ENCODE assay signal across 18 cellular contexts in the genomic region with DNA sequence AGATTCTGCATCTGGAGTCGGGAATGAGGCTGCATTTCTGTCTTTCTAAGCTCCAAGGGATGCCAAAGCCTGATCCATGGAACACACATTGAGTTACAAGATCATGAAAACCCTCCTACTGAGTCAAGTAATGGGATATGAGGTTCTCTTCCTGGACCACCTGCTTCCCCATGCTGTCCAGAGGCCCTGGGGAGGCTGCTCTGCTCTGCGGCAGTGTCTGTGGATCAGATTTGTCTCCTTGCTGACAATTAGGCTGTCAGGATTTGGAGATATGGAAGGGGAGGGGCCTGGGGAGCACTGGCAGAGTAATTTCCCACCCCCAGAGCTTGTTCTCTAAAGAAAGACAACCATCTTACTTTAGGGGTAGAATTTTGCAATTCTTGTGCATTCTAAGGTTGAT. TPM values are rescaled to one million over a fixed set of nuclear protein-coding genes. Genes with fewer than 3 reads are reported as not detected.
DNase-seq lines count a peak whose midpoint lies in the region; ATAC-seq and TF ChIP-seq lines count a peak whose summit lies in the region.
"Had no signal": no experiment of that assay in that cellular context is flagged by ENCODE, and none has a peak within 500 bp of the region (broad histone marks: within the 10 kb centered on the region; RNA-seq: fewer than 3 reads in every experiment).

No MANE protein-coding gene starts in this region.

- H3K27ac ChIP-seq in endodermal cell (ENCODE audit: low read depth, low read length) = peak overlapping the region; percentile 56
- H3K27ac ChIP-seq in mesenchymal stem cell (ENCODE audit: low read length, poor library complexity, severe bottlenecking) = no peak overlapping the region
- no peak overlapping the region for H3K27ac ChIP-seq in body of pancreas
- H3K27ac ChIP-seq: 22Rv1, BLaER1, HL-60 had no signal

- no peak overlapping the region for H3K14ac ChIP-seq in mesenchymal stem cell (ENCODE audit: low read length in 2 of 2)

- no peaks in the 10 kb centered on the region for H3K4me1 Mint-ChIP-seq in endodermal cell
- H3K4me1 Mint-ChIP-seq: CD14-positive monocyte; CD4-positive, alpha-beta memory T cell had no signal

- intact Hi-C loops in body of pancreas (cut with DNase I) = no loop called here

- TF ChIP-seq CTCF in endodermal cell (conservative IDR thresholded peaks at IDR 0.05) (no peak), body of pancreas (IDR thresholded peaks at IDR 0.05) (no peak)

- TF ChIP-seq POLR2A in body of pancreas (IDR thresholded peaks at IDR 0.05) = no peak

- H3K9me3 ChIP-seq in endodermal cell (ENCODE audit: control insufficient read depth, low read length) = no peaks in the 10 kb centered on the region
- H3K9me3 ChIP-seq in mesenchymal stem cell (ENCODE audit: control insufficient read depth, low read length) = peaks cover 9% of the 10 kb centered on the region
- H3K9me3 ChIP-seq in body of pancreas = no peaks in the 10 kb centered on the region

- H4K8ac ChIP-seq in mesenchymal stem cell (ENCODE audit: low read length) = no peak overlapping the region

- no peak overlapping the region for H3K23ac ChIP-seq in mesenchymal stem cell (ENCODE audit: low read length in 2 of 2)

- no peak overlapping the region for H3K4me3 Mint-ChIP-seq in endodermal cell
- H3K4me3 Mint-ChIP-seq: CD14-positive monocyte; CD4-positive, alpha-beta memory T cell; H9 had no signal

- no peaks in the 10 kb centered on the region for H3K27me3 ChIP-seq in endodermal cell (ENCODE audit: control insufficient read depth, insufficient read depth, low read length, poor library complexity, severe bottlenecking)
- H3K27me3 ChIP-seq in mesenchymal stem cell (ENCODE audit: control insufficient read depth in 1 of 2, insufficient read depth in 1 of 2, low read length in 2 of 2) = peaks cover 5 to 7% of the 10 kb centered on the region in 2 experiments
- no peaks in the 10 kb centered on the region for H3K27me3 ChIP-seq in body of pancreas
- H3K27me3 ChIP-seq: BLaER1 had no signal

- H3K9me3 Mint-ChIP-seq in endodermal cell = peaks cover 5% of the 10 kb centered on the region

- H3K4me1 ChIP-seq in endodermal cell (ENCODE audit: control insufficient read depth, insufficient read depth, low read length) (no peaks in the 10 kb centered on the region), mesenchymal stem cell (ENCODE audit: control insufficient read depth, insufficient read depth, low read depth, low read length) (no peaks in the 10 kb centered on the region), body of pancreas (no peaks in the 10 kb centered on the region)
- H3K4me1 ChIP-seq: BLaER1 had no signal

- ATAC-seq in GM19452 (IDR thresholded peaks at IDR 0.05; ENCODE audit: unreplicated experiment) = no peak
- ATAC-seq in body of pancreas = no peak
- no peak for ATAC-seq in HG03139 (IDR thresholded peaks at IDR 0.05; ENCODE audit: unreplicated experiment)

- H3K27me3 Mint-ChIP-seq in endodermal cell (ENCODE audit: insufficient read depth) = peaks cover 10% of the 10 kb centered on the region
- H3K27me3 Mint-ChIP-seq: CD4-positive, alpha-beta memory T cell had no signal

- no peak overlapping the region for H3K18ac ChIP-seq in mesenchymal stem cell (ENCODE audit: low read depth in 1 of 2, low read length in 2 of 2)

- H3K79me1 ChIP-seq in mesenchymal stem cell (replicated peaks; ENCODE audit: low read length, poor library complexity, severe bottlenecking) = no peaks in the 10 kb centered on the region

- H2BK120ac ChIP-seq in mesenchymal stem cell (ENCODE audit: low read depth, low read length) = no peak overlapping the region

- peaks cover 2% of the 10 kb centered on the region for H3K36me3 Mint-ChIP-seq in endodermal cell (ENCODE audit: low read depth)
- H3K36me3 Mint-ChIP-seq: CD14-positive monocyte had no signal

- peak overlapping the region; percentile 34 for H4K91ac ChIP-seq in mesenchymal stem cell (ENCODE audit: low read length)

- H2BK5ac ChIP-seq in mesenchymal stem cell (ENCODE audit: low read depth, low read length, poor library complexity, severe bottlenecking) = no peak overlapping the region

- 85 to 90% methylated on average over 1 to 2 of the region's 2 CpGs for WGBS in endodermal cell (ENCODE audit: insufficient coverage in 1 of 2, insufficient read length in 1 of 2), 2 experiments
- 78% methylated on average over 2 of the region's 2 CpGs for WGBS in mesenchymal stem cell
- WGBS in body of pancreas, 2 donors = 60 to 70% methylated on average over 2 of the region's 2 CpGs

- H2AK5ac ChIP-seq in mesenchymal stem cell (ENCODE audit: low read length, severe bottlenecking) = no peak overlapping the region

- H3K4me3 ChIP-seq in endodermal cell (ENCODE audit: low read length) (no peak overlapping the region), mesenchymal stem cell (ENCODE audit: insufficient read depth in 1 of 2, low read depth in 1 of 2, low read length in 2 of 2) (no peak overlapping the region), body of pancreas (no peak overlapping the region)
- H3K4me3 ChIP-seq: BLaER1 had no signal

- no peak overlapping the region for H3K4ac ChIP-seq in mesenchymal stem cell (ENCODE audit: low read depth in 1 of 2, low read length in 2 of 2)

- H3K36me3 ChIP-seq in endodermal cell (ENCODE audit: control insufficient read depth, insufficient read depth, low read length) = no peaks in the 10 kb centered on the region
- peaks cover 0 to 5% of the 10 kb centered on the region in 2 experiments for H3K36me3 ChIP-seq in mesenchymal stem cell (ENCODE audit: control insufficient read depth in 1 of 2, insufficient read depth in 2 of 2, low read depth in 1 of 2, low read length in 2 of 2)
- H3K36me3 ChIP-seq in body of pancreas (replicated peaks in 1 of 2; ENCODE audit: insufficient read depth in 1 of 2, low read depth in 2 of 2) = no peaks in the 10 kb centered on the region
- H3K36me3 ChIP-seq: BLaER1 had no signal

- no peak overlapping the region for H3K27ac Mint-ChIP-seq in endodermal cell
- H3K27ac Mint-ChIP-seq: CD4-positive, alpha-beta memory T cell; H9 had no signal

- DNase-seq in DMS 273 (lab: John Stamatoyannopoulos, UW; ENCODE audit: unreplicated experiment) (peak; percentile 38), DMS 273 treated with DMSO at 0.1 percent for 48 hours (lab: John Stamatoyannopoulos, UW) (no peak), NCI-H2171 treated with DMSO at 0.1 percent for 48 hours (lab: John Stamatoyannopoulos, UW) (peak; percentile 90), endodermal cell (no peak), mesenchymal stem cell (no peak), body of pancreas (no peak)
- DNase-seq: CD4-positive, alpha-beta memory T cell; DMS53; DND-41; EL; H9; KBM-7 had no signal

- H3K9ac ChIP-seq in endodermal cell (ENCODE audit: extremely low read depth, low read length, poor library complexity, severe bottlenecking) (no peak overlapping the region), mesenchymal stem cell (ENCODE audit: low read length) (no peak overlapping the region)
- H3K9ac ChIP-seq: BLaER1 had no signal

- no peak overlapping the region for H2BK12ac ChIP-seq in mesenchymal stem cell (ENCODE audit: low read length in 2 of 2)

- H2BK15ac ChIP-seq in mesenchymal stem cell (ENCODE audit: low read depth, poor library complexity, severe bottlenecking) = no peak overlapping the region

- no peak overlapping the region for H2AFZ ChIP-seq in mesenchymal stem cell (ENCODE audit: low read depth, low read length)

- no peak overlapping the region for H3K4me2 ChIP-seq in mesenchymal stem cell (ENCODE audit: low read length, poor library complexity, severe bottlenecking)
- H3K4me2 ChIP-seq: BLaER1 had no signal

RNA-seq across cellular contexts. Expression of a gene that starts 33.0 kb away (rescaled TPM):
- total RNA-seq in endodermal cell = 1 to 10 TPM; 6.4 to 7.8 TPM
- 5.7 TPM for polyA plus RNA-seq in endodermal cell (2013, experiment 1 of 2)
- polyA plus RNA-seq in endodermal cell (2013, experiment 2 of 2) = 6.0 TPM
- polyA plus RNA-seq in mesenchymal stem cell (2013, experiment 1 of 2) = 3.7 TPM
- 3.9 TPM for polyA plus RNA-seq in mesenchymal stem cell (2013, experiment 2 of 2)
- total RNA-seq in body of pancreas = 1 to 10 TPM; 1.3 to 2.0 TPM

Comparison
In these comparisons a context has a peak if more than half of its experiments do, and no peak if none do; other contexts are left out.
1. DNase-seq: peak in DMS 273 (single experiment) and NCI-H2171 treated with DMSO at 0.1 percent for 48 hours (single experiment); none in DMS 273 treated with DMSO at 0.1 percent for 48 hours (single experiment), endodermal cell (single experiment), mesenchymal stem cell (single experiment) and body of pancreas (0 of 4).